ENCODE assay signal across 30 cellular contexts in genomic region chr11:11065396-11065795, GRCh38.
"Had no signal": no experiment of that assay in that cellular context is flagged by ENCODE, and none has a peak within 500 bp of the region (broad histone marks: within the 10 kb centered on the region; RNA-seq: fewer than 3 reads in every experiment).

No MANE protein-coding gene starts in this region.

- DNase-seq: activated CD4-positive, alpha-beta T cell treated with anti-CD3 and anti-CD28 coated beads for 36 hours; activated CD8-positive, alpha-beta memory T cell treated with anti-CD3 and anti-CD28 coated beads, Interleukin-2, amount 50 U/mL, for 48 hours; activated CD8-positive, alpha-beta T cell treated with anti-CD3 and anti-CD28 coated beads for 36 hours; activated effector memory CD4-positive, alpha-beta T cell treated with Interleukin-2 at 50 U/mL for 16 hours; activated naive CD4-positive, alpha-beta T cell treated with Interleukin-2 at 50 U/mL for 16 hours; activated naive CD8-positive, alpha-beta T cell treated with anti-CD3 and anti-CD28 coated beads, Interleukin-2, amount 50 U/mL, for 24 hours; activated T-cell treated with anti-CD3 and anti-CD28 coated beads, Interleukin-2, amount 50 U/mL, for 1 hour; amygdala; Karpas-422; MM.1S; NCI-H1105; NCI-H1436; NCI-H1694 treated with DMSO at 0.1 percent for 48 hours; NCI-H2029 treated with DMSO at 0.1 percent for 48 hours; NCI-H345; NCI-H510A; NCI-H526 treated with DMSO at 0.1 percent for 48 hours; NCI-H82; Peyer's patch; Right ventricle myocardium superior; SJCRH30; SK-N-SH; T-helper 1 cell had no signal

- H3K9me3 ChIP-seq: Peyer's patch, SJCRH30, SK-N-SH had no signal

- H3K36me3 Mint-ChIP-seq: brain had no signal

- H3K4me1 Mint-ChIP-seq: activated naive CD8-positive, alpha-beta T cell treated with anti-CD3 and anti-CD28 coated beads, Interleukin-2, amount 50 U/mL, for 24 hours; central memory CD8-positive, alpha-beta T cell had no signal

- H3K4me1 ChIP-seq: Peyer's patch, SJCRH30 had no signal

- H3K27me3 ChIP-seq: Peyer's patch, SJCRH30 had no signal

- H3K4me2 ChIP-seq: SK-N-SH had no signal

- H3K4me3 Mint-ChIP-seq: activated CD4-positive, alpha-beta T cell treated with anti-CD3 and anti-CD28 coated beads for 36 hours; activated CD8-positive, alpha-beta T cell treated with anti-CD3 and anti-CD28 coated beads for 36 hours; activated naive CD8-positive, alpha-beta T cell treated with anti-CD3 and anti-CD28 coated beads, Interleukin-2, amount 50 U/mL, for 24 hours; activated T-helper 1 cell treated with anti-CD3 and anti-CD28 coated beads, Interleukin-12 subunit alpha, Interleukin-12 subunit beta, Interleukin-2, Interleukin-4 antibody, amounts not matched to agents 30 ng/mL and 10 ng/mL and 1 ng/mL, durations not matched to agents 14 hours and 24 hours and 36 hours; brain; central memory CD8-positive, alpha-beta T cell had no signal

- H3K9ac ChIP-seq: SK-N-SH had no signal

- H3K36me3 ChIP-seq: Peyer's patch, SJCRH30 had no signal

- ATAC-seq: activated CD4-positive, alpha-beta T cell treated with anti-CD3 and anti-CD28 coated beads for 36 hours; activated CD8-positive, alpha-beta T cell treated with anti-CD3 and anti-CD28 coated beads for 36 hours; activated naive CD4-positive, alpha-beta T cell treated with anti-CD3 and anti-CD28 coated beads, Interleukin-2, amount 50 U/mL, for 72 hours; activated naive CD8-positive, alpha-beta T cell treated with anti-CD3 and anti-CD28 coated beads, Interleukin-2, amount 50 U/mL, for 24 hours had no signal

- H3K4me3 ChIP-seq: Peyer's patch, SJCRH30 had no signal

- FAIRE-seq: astrocyte had no signal

- H3K27ac ChIP-seq: Peyer's patch, RWPE1, SJCRH30, VCaP had no signal

- H3K27me3 Mint-ChIP-seq: activated CD4-positive, alpha-beta T cell treated with anti-CD3 and anti-CD28 coated beads for 36 hours; activated CD8-positive, alpha-beta T cell treated with anti-CD3 and anti-CD28 coated beads for 36 hours had no signal

- H3K27ac Mint-ChIP-seq: activated CD4-positive, alpha-beta T cell treated with anti-CD3 and anti-CD28 coated beads for 36 hours; activated CD8-positive, alpha-beta T cell treated with anti-CD3 and anti-CD28 coated beads for 36 hours; activated naive CD4-positive, alpha-beta T cell treated with anti-CD3 and anti-CD28 coated beads, Interleukin-2, amount 50 U/mL, for 72 hours; activated naive CD8-positive, alpha-beta T cell treated with anti-CD3 and anti-CD28 coated beads, Interleukin-2, amount 50 U/mL, for 24 hours; activated T-helper 1 cell treated with anti-CD3 and anti-CD28 coated beads, Interleukin-12 subunit alpha, Interleukin-12 subunit beta, Interleukin-2, Interleukin-4 antibody, amounts not matched to agents 30 ng/mL and 10 ng/mL and 1 ng/mL, durations not matched to agents 14 hours and 24 hours and 36 hours; brain had no signal

- H3K9me3 Mint-ChIP-seq: activated CD8-positive, alpha-beta T cell treated with anti-CD3 and anti-CD28 coated beads for 36 hours; activated naive CD4-positive, alpha-beta T cell treated with anti-CD3 and anti-CD28 coated beads, Interleukin-2, amount 50 U/mL, for 72 hours; activated naive CD8-positive, alpha-beta T cell treated with anti-CD3 and anti-CD28 coated beads, Interleukin-2, amount 50 U/mL, for 24 hours; activated T-helper 1 cell treated with anti-CD3 and anti-CD28 coated beads, Interleukin-12 subunit alpha, Interleukin-12 subunit beta, Interleukin-2, Interleukin-4 antibody, amounts not matched to agents 30 ng/mL and 10 ng/mL and 1 ng/mL, durations not matched to agents 14 hours and 24 hours and 36 hours; central memory CD8-positive, alpha-beta T cell had no signal
